8 cellular contexts compared by ENCODE assay signal in genomic region chr15:67542192-67542461, GRCh38. TPM values are rescaled to one million over a fixed set of nuclear protein-coding genes. Genes with fewer than 3 reads are reported as not detected.
A peak's percentile ranks its signal among the peaks of the same experiment; 100 is the strongest.
DNase-seq lines count a peak whose midpoint lies in the region; ATAC-seq and TF ChIP-seq lines count a peak whose summit lies in the region.

No MANE protein-coding gene starts in this region.

- H3K9me3 ChIP-seq in SK-N-MC (ENCODE audit: low read depth, low read length): no peaks in the 10 kb centered on the region
- no peaks in the 10 kb centered on the region for H3K9me3 ChIP-seq in esophagus muscularis mucosa
- no peaks in the 10 kb centered on the region for H3K9me3 ChIP-seq in trophoblast cell (ENCODE audit: insufficient read depth, low read depth, low read length)

- intact Hi-C loops in activated CD4-positive, alpha-beta T cell treated with anti-CD3 and anti-CD28 coated beads, Interleukin-2, amount 10 ng/mL, durations not matched to agents 24 days and 14 days (cut with micrococcal nuclease): loop anchor here (1.0 to 5.0 kb wide), 5 partner anchors 21 to 735 kb away; partner anchors contain the start of genes C15orf61, FEM1B and RNU6-1
- intact Hi-C loops in esophagus muscularis mucosa (cut with DNase I): loop anchor here (2.0 to 10.0 kb wide), 2 partner anchors 19 to 293 kb away; no protein-coding TSS in a partner anchor

- H2BK5ac ChIP-seq in trophoblast cell (ENCODE audit: low read depth, low read length, poor library complexity): no peak overlapping the region

- peak overlapping the region; percentile 90 for H4K8ac ChIP-seq in trophoblast cell (ENCODE audit: low read depth, low read length)

- H3K79me2 ChIP-seq in trophoblast cell (ENCODE audit: control insufficient read depth, insufficient read depth, low read length, poor library complexity): peaks cover 4% of the 10 kb centered on the region

- H3K4me2 ChIP-seq in trophoblast cell (ENCODE audit: low read length): peak overlapping the region; percentile 96

- peaks cover 19% of the 10 kb centered on the region for H3K36me3 Mint-ChIP-seq in activated CD4-positive, alpha-beta T cell treated with anti-CD3 and anti-CD28 coated beads, Interleukin-2, amount 10 ng/mL, durations not matched to agents 24 days and 14 days (ENCODE audit: low read depth)

- peak overlapping the region; percentile 94 for H3K4me3 Mint-ChIP-seq in activated CD4-positive, alpha-beta T cell treated with anti-CD3 and anti-CD28 coated beads, Interleukin-2, amount 10 ng/mL, durations not matched to agents 24 days and 14 days

- H3K9ac ChIP-seq in SK-N-MC (ENCODE audit: insufficient read length) (peak overlapping the region; percentile 92), trophoblast cell (ENCODE audit: low read length) (peak overlapping the region; percentile 92)

- ATAC-seq in HG02610 (IDR thresholded peaks at IDR 0.05; ENCODE audit: unreplicated experiment): no peak
- ATAC-seq in GM18861 (IDR thresholded peaks at IDR 0.05; ENCODE audit: unreplicated experiment): no peak

- H3K9me3 Mint-ChIP-seq in activated CD4-positive, alpha-beta T cell treated with anti-CD3 and anti-CD28 coated beads, Interleukin-2, amount 10 ng/mL, durations not matched to agents 24 days and 14 days: no peaks in the 10 kb centered on the region

- peak overlapping the region; percentile 65 for H3K18ac ChIP-seq in trophoblast cell (ENCODE audit: low read length)

- peak overlapping the region; percentile 92 for H3K27ac Mint-ChIP-seq in activated CD4-positive, alpha-beta T cell treated with anti-CD3 and anti-CD28 coated beads, Interleukin-2, amount 10 ng/mL, durations not matched to agents 24 days and 14 days

- H3K4me3 ChIP-seq in SK-N-MC (peak overlapping the region; percentile 99), esophagus muscularis mucosa (peak overlapping the region; percentile 73 to 97 (median 90)), trophoblast cell (ENCODE audit: low read depth, low read length) (peak overlapping the region; percentile 91)

- peak overlapping the region; percentile 81 for H3K27ac ChIP-seq in SK-N-MC
- H3K27ac ChIP-seq in esophagus muscularis mucosa (replicated peaks in 1 of 4): peak overlapping the region; percentile 86 to 90 (median 87)
- no peak overlapping the region for H3K27ac ChIP-seq in trophoblast cell (ENCODE audit: low read depth, low read length)

- H3K14ac ChIP-seq in trophoblast cell (ENCODE audit: low read length): peak overlapping the region; percentile 72

- no peak overlapping the region for H2AK5ac ChIP-seq in trophoblast cell (ENCODE audit: low read length)

- no peak for TF ChIP-seq CTCF in esophagus muscularis mucosa (IDR thresholded peaks at IDR 0.05)

- no peak for TF ChIP-seq EP300 in esophagus muscularis mucosa (IDR thresholded peaks at IDR 0.05)

- no peak for DNase-seq in activated CD4-positive, alpha-beta T cell treated with anti-CD3 and anti-CD28 coated beads, Interleukin-2, amount 10 ng/mL, durations not matched to agents 24 days and 14 days
- DNase-seq in activated CD4-positive, alpha-beta T cell treated with anti-CD3 and anti-CD28 coated beads for 4 hours: no peak
- DNase-seq in SK-N-MC (ENCODE audit: low read depth, low spot score) (no peak), esophagus muscularis mucosa (ENCODE audit: extremely low spot score) (no peak), trophoblast cell (no peak), GDM1 (lab: John Stamatoyannopoulos, UW) (no peak)

- H3K27me3 Mint-ChIP-seq in activated CD4-positive, alpha-beta T cell treated with anti-CD3 and anti-CD28 coated beads, Interleukin-2, amount 10 ng/mL, durations not matched to agents 24 days and 14 days: no peaks in the 10 kb centered on the region

- WGBS in esophagus muscularis mucosa: 0% methylated on average over 11 of the region's 11 CpGs
- no CpG with 5 or more reads among the region's 11 CpGs for WGBS in trophoblast cell (ENCODE audit: extremely low coverage, insufficient coverage, insufficient read length)

- H3K4me1 Mint-ChIP-seq in activated CD4-positive, alpha-beta T cell treated with anti-CD3 and anti-CD28 coated beads, Interleukin-2, amount 10 ng/mL, durations not matched to agents 24 days and 14 days: peaks cover 45% of the 10 kb centered on the region

- peak overlapping the region; percentile 60 for H4K91ac ChIP-seq in trophoblast cell (ENCODE audit: low read depth, low read length)

- H2BK12ac ChIP-seq in trophoblast cell (ENCODE audit: low read length): no peak overlapping the region

- H3K4ac ChIP-seq in trophoblast cell (ENCODE audit: low read depth, low read length): peak overlapping the region; percentile 43

- H3K27me3 ChIP-seq in esophagus muscularis mucosa (no peaks in the 10 kb centered on the region), trophoblast cell (ENCODE audit: insufficient read depth, low read length) (no peaks in the 10 kb centered on the region)

- H3K23ac ChIP-seq in trophoblast cell (ENCODE audit: low read length): no peak overlapping the region

- peak overlapping the region; percentile 94 for H2AFZ ChIP-seq in trophoblast cell (ENCODE audit: insufficient read depth, low read length, poor library complexity)

- H3K4me1 ChIP-seq in esophagus muscularis mucosa: peaks cover 15 to 43% (median 26%) of the 10 kb centered on the region in 4 donors
- peaks cover 7 to 11% of the 10 kb centered on the region in 2 experiments for H3K4me1 ChIP-seq in trophoblast cell (ENCODE audit: control insufficient read depth in 1 of 2, insufficient read depth in 2 of 2, low read length in 2 of 2)

- peaks cover 12% of the 10 kb centered on the region for H3K36me3 ChIP-seq in SK-N-MC (ENCODE audit: insufficient read depth, low read length)
- H3K36me3 ChIP-seq in esophagus muscularis mucosa: peaks cover 0 to 7% (median 0%) of the 10 kb centered on the region in 4 donors
- peaks cover 3 to 4% of the 10 kb centered on the region in 2 experiments for H3K36me3 ChIP-seq in trophoblast cell (ENCODE audit: control insufficient read depth in 1 of 2, insufficient read depth in 2 of 2, low read length in 2 of 2)

- TF ChIP-seq POLR2A in esophagus muscularis mucosa (IDR thresholded peaks at IDR 0.05; ENCODE audit: low read depth): no peak

- H3K79me1 ChIP-seq in trophoblast cell (ENCODE audit: low read length): peaks cover 4% of the 10 kb centered on the region

- peak overlapping the region; percentile 67 for H4K12ac ChIP-seq in trophoblast cell (ENCODE audit: low read depth, low read length)

- peak overlapping the region; percentile 18 for H2BK120ac ChIP-seq in trophoblast cell (ENCODE audit: insufficient read depth, low read length, poor library complexity)

RNA-seq across cellular contexts. Expression of gene MAP2K5, which starts 0.4 kb away (rescaled TPM):
- 21.0 and 25.1 TPM in 2 replicates for total RNA-seq in activated CD4-positive, alpha-beta T cell treated with anti-CD3 and anti-CD28 coated beads, Interleukin-2, amount 10 ng/mL, durations not matched to agents 24 days and 14 days
- total RNA-seq in esophagus muscularis mucosa: 10 to 100 TPM in 3 of 4 donors, 1 to 10 TPM in 1; 7.8 to 11.9 (median 10.6) TPM
- polyA plus RNA-seq in trophoblast cell (2013): 9.7 and 10.7 TPM in 2 replicates

RNA-seq across cellular contexts. Expression of gene C15orf61, which starts 21.2 kb away (rescaled TPM):
- 4.7 and 7.3 TPM in 2 replicates for total RNA-seq in activated CD4-positive, alpha-beta T cell treated with anti-CD3 and anti-CD28 coated beads, Interleukin-2, amount 10 ng/mL, durations not matched to agents 24 days and 14 days
- total RNA-seq in esophagus muscularis mucosa: 1 to 10 TPM; 3.8 to 8.1 (median 5.7) TPM
- polyA plus RNA-seq in trophoblast cell (2013): 3.0 and 4.2 TPM in 2 replicates
